ENCODE assay signal across 30 cellular contexts in the genomic region with DNA sequence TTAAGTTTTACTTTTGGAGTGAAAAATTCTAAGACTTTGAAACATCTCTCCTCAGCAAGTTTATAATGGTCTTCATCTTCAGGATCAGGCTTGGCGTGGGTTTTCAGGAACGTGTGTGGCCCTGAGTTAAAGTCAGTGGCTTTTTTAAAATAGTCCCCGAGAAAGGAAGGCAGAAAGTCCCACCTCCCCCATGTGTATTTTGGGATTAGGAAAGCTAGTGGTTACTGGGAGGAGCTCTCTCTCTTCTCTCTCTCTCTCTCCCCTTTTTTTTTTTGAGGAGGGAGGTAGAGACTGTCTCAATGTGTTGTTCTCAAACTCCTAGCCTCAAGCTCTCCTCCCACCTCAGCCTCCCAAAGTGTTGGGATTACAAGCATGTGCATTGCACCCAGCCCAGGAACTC.
"Had no signal": no experiment of that assay in that cellular context is flagged by ENCODE, and none has a peak within 500 bp of the region (broad histone marks: within the 10 kb centered on the region; RNA-seq: fewer than 3 reads in every experiment).

No MANE protein-coding gene starts in this region.

- H3K9me3 Mint-ChIP-seq: activated B cell treated with CpG ODN at 0.5 μM for 24 hours; activated CD4-positive, alpha-beta T cell treated with anti-CD3 and anti-CD28 coated beads, Interleukin-2, amount 10 ng/mL, durations not matched to agents 24 days and 14 days; activated naive CD4-positive, alpha-beta T cell treated with anti-CD3 and anti-CD28 coated beads, Interleukin-2, amount 10 ng/mL, durations not matched to agents 7 days and 5 days; activated naive CD8-positive, alpha-beta T cell treated with anti-CD3 and anti-CD28 coated beads for 36 hours; activated T-cell treated with anti-CD3 and anti-CD28 coated beads, Interleukin-2, amount 50 U/mL, for 24 hours; activated T-helper 1 cell treated with anti-CD3 and anti-CD28 coated beads, Interleukin-12 subunit alpha, Interleukin-12 subunit beta, Interleukin-2, Interleukin-4 antibody, amounts not matched to agents 30 ng/mL and 10 ng/mL and 1 ng/mL, durations not matched to agents 14 hours and 24 hours and 36 hours had no signal

- H3K27me3 Mint-ChIP-seq: activated B cell treated with CpG ODN at 0.5 μM for 24 hours; activated CD4-positive, alpha-beta T cell treated with anti-CD3 and anti-CD28 coated beads, Interleukin-2, amount 10 ng/mL, durations not matched to agents 24 days and 14 days; activated CD8-positive, alpha-beta memory T cell treated with anti-CD3 and anti-CD28 coated beads, Interleukin-2, amount 10 ng/mL, durations not matched to agents 7 days and 5 days; activated naive CD4-positive, alpha-beta T cell treated with anti-CD3 and anti-CD28 coated beads, Interleukin-2, amount 10 ng/mL, durations not matched to agents 7 days and 5 days; activated naive CD8-positive, alpha-beta T cell treated with anti-CD3 and anti-CD28 coated beads for 36 hours; activated T-cell treated with anti-CD3 and anti-CD28 coated beads, Interleukin-2, amount 50 U/mL, for 24 hours had no signal

- H3K4me1 Mint-ChIP-seq: activated B cell treated with CpG ODN at 0.5 μM for 24 hours; activated CD4-positive, alpha-beta T cell treated with anti-CD3 and anti-CD28 coated beads, Interleukin-2, amount 10 ng/mL, durations not matched to agents 24 days and 14 days; activated CD8-positive, alpha-beta memory T cell treated with anti-CD3 and anti-CD28 coated beads, Interleukin-2, amount 10 ng/mL, durations not matched to agents 7 days and 5 days; activated naive CD4-positive, alpha-beta T cell treated with anti-CD3 and anti-CD28 coated beads, Interleukin-2, amount 10 ng/mL, durations not matched to agents 7 days and 5 days; activated naive CD8-positive, alpha-beta T cell treated with anti-CD3 and anti-CD28 coated beads for 36 hours had no signal

- H3K36me3 ChIP-seq: SJSA1 had no signal

- FAIRE-seq: RCC 7860, TTC549 had no signal

- H3K9me3 ChIP-seq: SJSA1 had no signal

- DNase-seq: activated B cell treated with CpG ODN at 0.5 μM for 24 hours; activated CD4-positive, alpha-beta T cell treated with anti-CD3 and anti-CD28 coated beads for 1 hour; activated CD4-positive, alpha-beta T cell treated with anti-CD3 and anti-CD28 coated beads, Interleukin-2, amount 10 ng/mL, durations not matched to agents 24 days and 14 days; activated CD4-positive, alpha-beta T cell treated with anti-CD3 and anti-CD28 coated beads, Interleukin-2, amount 50 U/mL, for 48 hours; activated CD8-positive, alpha-beta memory T cell treated with anti-CD3 and anti-CD28 coated beads, Interleukin-2, amount 10 ng/mL, durations not matched to agents 7 days and 5 days; activated effector memory CD4-positive, alpha-beta T cell treated with Interleukin-2 at 50 U/mL for 16 hours; activated naive CD4-positive, alpha-beta T cell treated with anti-CD3 and anti-CD28 coated beads, Interleukin-2, amount 10 ng/mL, durations not matched to agents 7 days and 5 days; activated naive CD8-positive, alpha-beta T cell treated with anti-CD3 and anti-CD28 coated beads for 36 hours; activated T-cell treated with anti-CD3 and anti-CD28 coated beads, Interleukin-2, amount 50 U/mL, for 24 hours; anterior cingulate cortex; caudate nucleus; IMR-90; KG1; NCI-H1092; NCI-H1417; NCI-H2029; NCI-H2107; NCI-H345; NCI-H510A; NCI-H526 treated with DMSO at 0.1 percent for 48 hours; NK-92 treated with Interleukin-12 subunit alpha and Interleukin-12 subunit beta, amount 100 ng/mL, for 24 hours; PC-3; SHP77; SW 1271; T-helper 9 cell had no signal

- H3K27ac ChIP-seq: SJSA1 had no signal

- ATAC-seq: activated CD8-positive, alpha-beta memory T cell treated with anti-CD3 and anti-CD28 coated beads, Interleukin-2, amount 10 ng/mL, durations not matched to agents 7 days and 5 days; PC-3; SK-N-SH treated with all-trans-retinoic acid at 6 μM for 48 hours had no signal

- H3K27me3 ChIP-seq: SJSA1 had no signal

- H3K4me3 Mint-ChIP-seq: activated B cell treated with CpG ODN at 0.5 μM for 24 hours; activated CD4-positive, alpha-beta T cell treated with anti-CD3 and anti-CD28 coated beads, Interleukin-2, amount 10 ng/mL, durations not matched to agents 24 days and 14 days; activated CD8-positive, alpha-beta memory T cell treated with anti-CD3 and anti-CD28 coated beads, Interleukin-2, amount 10 ng/mL, durations not matched to agents 7 days and 5 days; activated naive CD4-positive, alpha-beta T cell treated with anti-CD3 and anti-CD28 coated beads, Interleukin-2, amount 10 ng/mL, durations not matched to agents 7 days and 5 days; activated naive CD8-positive, alpha-beta T cell treated with anti-CD3 and anti-CD28 coated beads for 36 hours; activated T-cell treated with anti-CD3 and anti-CD28 coated beads, Interleukin-2, amount 50 U/mL, for 24 hours; activated T-helper 1 cell treated with anti-CD3 and anti-CD28 coated beads, Interleukin-12 subunit alpha, Interleukin-12 subunit beta, Interleukin-2, Interleukin-4 antibody, amounts not matched to agents 30 ng/mL and 10 ng/mL and 1 ng/mL, durations not matched to agents 14 hours and 24 hours and 36 hours had no signal

- H3K4me3 ChIP-seq: SJSA1 had no signal

- H3K27ac Mint-ChIP-seq: activated B cell treated with CpG ODN at 0.5 μM for 24 hours; activated CD4-positive, alpha-beta T cell treated with anti-CD3 and anti-CD28 coated beads, Interleukin-2, amount 10 ng/mL, durations not matched to agents 24 days and 14 days; activated CD8-positive, alpha-beta memory T cell treated with anti-CD3 and anti-CD28 coated beads, Interleukin-2, amount 10 ng/mL, durations not matched to agents 7 days and 5 days; activated naive CD4-positive, alpha-beta T cell treated with anti-CD3 and anti-CD28 coated beads, Interleukin-2, amount 10 ng/mL, durations not matched to agents 7 days and 5 days; activated naive CD8-positive, alpha-beta T cell treated with anti-CD3 and anti-CD28 coated beads for 36 hours; activated T-cell treated with anti-CD3 and anti-CD28 coated beads, Interleukin-2, amount 50 U/mL, for 24 hours; activated T-helper 1 cell treated with anti-CD3 and anti-CD28 coated beads, Interleukin-12 subunit alpha, Interleukin-12 subunit beta, Interleukin-2, Interleukin-4 antibody, amounts not matched to agents 30 ng/mL and 10 ng/mL and 1 ng/mL, durations not matched to agents 14 hours and 24 hours and 36 hours had no signal

- H3K36me3 Mint-ChIP-seq: activated CD8-positive, alpha-beta memory T cell treated with anti-CD3 and anti-CD28 coated beads, Interleukin-2, amount 10 ng/mL, durations not matched to agents 7 days and 5 days; activated naive CD4-positive, alpha-beta T cell treated with anti-CD3 and anti-CD28 coated beads, Interleukin-2, amount 10 ng/mL, durations not matched to agents 7 days and 5 days had no signal
